In the genomic region with DNA sequence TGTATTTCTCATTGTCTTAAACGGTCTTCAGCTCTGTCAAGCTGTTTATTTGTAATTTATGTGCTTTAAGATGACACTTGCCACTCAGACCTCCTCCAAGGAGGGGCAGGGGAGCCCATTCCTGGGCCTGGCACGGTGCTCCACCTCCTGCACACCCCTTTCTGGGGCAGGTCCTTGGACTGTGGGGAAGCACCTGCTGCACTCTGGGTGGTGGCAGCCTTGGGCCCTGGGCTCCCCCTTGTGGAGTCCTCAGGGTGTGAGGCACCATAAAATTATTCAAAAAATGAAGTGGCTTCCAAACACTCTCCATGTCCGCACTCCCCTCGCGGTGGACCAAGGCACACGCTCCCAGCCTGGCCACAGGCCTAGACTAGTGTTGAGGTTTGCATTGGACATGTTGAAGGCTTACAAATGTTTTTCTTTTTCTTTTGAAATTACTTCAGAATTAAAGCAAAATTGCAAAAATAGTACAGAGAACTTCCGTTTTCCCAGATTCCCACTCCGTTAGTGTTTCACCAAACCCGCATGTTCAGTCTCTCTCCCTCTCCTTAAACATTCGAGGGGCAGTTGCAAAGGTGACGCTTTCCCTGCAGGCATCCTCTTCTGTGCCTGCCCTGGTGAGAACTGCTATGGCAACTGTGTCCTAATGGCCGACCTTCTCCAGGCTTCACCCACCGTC, we compare ENCODE assay signal across 8 cellular contexts. TPM values are rescaled to one million over a fixed set of nuclear protein-coding genes. Genes with fewer than 3 reads are reported as not detected.
DNase-seq lines count a peak whose midpoint lies in the region; ATAC-seq lines count a peak whose summit lies in the region.

No MANE protein-coding gene starts in this region.

- H3K27ac ChIP-seq in right cardiac atrium (ENCODE audit: low read length) = peak overlapping the region; percentile 7

- WGBS in right cardiac atrium = 37% methylated on average over 13 of the region's 13 CpGs

- peak; percentile 93 for ATAC-seq in GM21723 (IDR thresholded peaks at IDR 0.05; ENCODE audit: unreplicated experiment)
- ATAC-seq in activated naive CD8-positive, alpha-beta T cell treated with anti-CD3 and anti-CD28 coated beads, Interleukin-2, amount 10 ng/mL, durations not matched to agents 7 days and 5 days (ENCODE audit: low read depth) = peak; percentile 99
- peak; percentile 79 to 86 for ATAC-seq in right cardiac atrium
- no peak for ATAC-seq in GM21717 (IDR thresholded peaks at IDR 0.05; ENCODE audit: unreplicated experiment)

- H3K4me3 ChIP-seq in right cardiac atrium (ENCODE audit: low read length) = no peak overlapping the region

- peak; percentile 17 for DNase-seq in DMS114 treated with DMSO at 0.1 percent for 48 hours (lab: John Stamatoyannopoulos, UW; ENCODE audit: unreplicated experiment)
- DNase-seq in M059J (ENCODE audit: low read depth) = peak; percentile 66
- DNase-seq in T-helper 1 cell = peak; percentile 50 to 72 (median 67)
- peak; percentile 75 for DNase-seq in activated naive CD8-positive, alpha-beta T cell treated with anti-CD3 and anti-CD28 coated beads, Interleukin-2, amount 10 ng/mL, durations not matched to agents 7 days and 5 days
- peak; percentile 74 to 90 (median 88) for DNase-seq in right cardiac atrium
- DNase-seq in stimulated activated CD4-positive, alpha-beta T cell treated with anti-CD3 and anti-CD28 coated beads, Interleukin-15, amount 100 ng/mL, for 1 hour (ENCODE audit: low read depth in 1 of 2, low spot score in 1 of 2) = peak; percentile 55 to 56

- intact Hi-C loops in right cardiac atrium (cut with DNase I) = loop anchor here in 3 of 4 donors (5.0 to 10.0 kb wide), 2 partner anchors 55 to 197 kb away; partner anchors contain the start of gene TEX19 (in 2 of the 3)

- H3K27ac Mint-ChIP-seq in activated naive CD8-positive, alpha-beta T cell treated with anti-CD3 and anti-CD28 coated beads, Interleukin-2, amount 10 ng/mL, durations not matched to agents 7 days and 5 days = no peak overlapping the region

- H3K27me3 ChIP-seq in right cardiac atrium (ENCODE audit: control insufficient read depth, insufficient read depth) = no peaks in the 10 kb centered on the region

- H3K4me3 Mint-ChIP-seq in activated naive CD8-positive, alpha-beta T cell treated with anti-CD3 and anti-CD28 coated beads, Interleukin-2, amount 10 ng/mL, durations not matched to agents 7 days and 5 days = no peak overlapping the region

- peaks cover 24% of the 10 kb centered on the region for H3K4me1 Mint-ChIP-seq in activated naive CD8-positive, alpha-beta T cell treated with anti-CD3 and anti-CD28 coated beads, Interleukin-2, amount 10 ng/mL, durations not matched to agents 7 days and 5 days

- H3K36me3 Mint-ChIP-seq in activated naive CD8-positive, alpha-beta T cell treated with anti-CD3 and anti-CD28 coated beads, Interleukin-2, amount 10 ng/mL, durations not matched to agents 7 days and 5 days = peaks cover 5% of the 10 kb centered on the region

- no peaks in the 10 kb centered on the region for H3K27me3 Mint-ChIP-seq in activated naive CD8-positive, alpha-beta T cell treated with anti-CD3 and anti-CD28 coated beads, Interleukin-2, amount 10 ng/mL, durations not matched to agents 7 days and 5 days

- H3K4me1 ChIP-seq in right cardiac atrium (ENCODE audit: control insufficient read depth, insufficient read depth, low read length) = peaks cover 18% of the 10 kb centered on the region

- H3K9me3 Mint-ChIP-seq in activated naive CD8-positive, alpha-beta T cell treated with anti-CD3 and anti-CD28 coated beads, Interleukin-2, amount 10 ng/mL, durations not matched to agents 7 days and 5 days = no peaks in the 10 kb centered on the region

- POLR2A ChIA-PET in activated naive CD8-positive, alpha-beta T cell treated with anti-CD3 and anti-CD28 coated beads, Interleukin-2, amount 10 ng/mL, durations not matched to agents 7 days and 5 days (lab: Charles Lee) = interaction anchor here (0.8 to 0.9 kb wide), 2 partner anchors 33 to 103 kb away, joined by 3 to 4 read pairs; partner anchors contain the start of gene FOXK2

- H3K9me3 ChIP-seq in right cardiac atrium (ENCODE audit: control insufficient read depth, low read length) = no peaks in the 10 kb centered on the region

RNA-seq across cellular contexts. Expression of gene FOXK2, which starts 32.4 kb away (rescaled TPM):
- total RNA-seq in M059J (2014; rRNA removed; shearing (Covaris generic)) = 21.4 and 30.7 TPM in 2 replicates
- 10 to 100 TPM; 59.6 to 60.8 TPM for total RNA-seq in activated naive CD8-positive, alpha-beta T cell treated with anti-CD3 and anti-CD28 coated beads, Interleukin-2, amount 10 ng/mL, durations not matched to agents 7 days and 5 days
- total RNA-seq in right cardiac atrium = 10 to 100 TPM; 35.7 to 69.1 (median 41.6) TPM
- 19.9 TPM for polyA plus RNA-seq in right cardiac atrium

Comparison
In these comparisons a context has a peak if more than half of its experiments do, and no peak if none do; other contexts are left out.
1. DNase-seq: peak in every context shown above with its lines; median percentile 88 in right cardiac atrium; 75 in activated naive CD8-positive, alpha-beta T cell treated with anti-CD3 and anti-CD28 coated beads, Interleukin-2, amount 10 ng/mL, durations not matched to agents 7 days and 5 days; 67 in T-helper 1 cell; 66 in M059J; 56 in stimulated activated CD4-positive, alpha-beta T cell treated with anti-CD3 and anti-CD28 coated beads, Interleukin-15, amount 100 ng/mL, for 1 hour; 17 in DMS114 treated with DMSO at 0.1 percent for 48 hours.